In genomic region chr6:26031595-26032386, GRCh38 we compare ENCODE assay signal across 8 cellular contexts. TPM values are rescaled to one million over a fixed set of nuclear protein-coding genes. Genes with fewer than 3 reads are reported as not detected.
DNase-seq lines count a peak whose midpoint lies in the region; ATAC-seq and TF ChIP-seq lines count a peak whose summit lies in the region.

No MANE protein-coding gene starts in this region.

- intact Hi-C loops in Right ventricle myocardium inferior (cut with DNase I) = no loop called here

- H3K27ac Mint-ChIP-seq in osteocyte (ENCODE audit: unreplicated experiment) = peak overlapping the region; percentile 95

- peak overlapping the region; percentile 86 for H3K4me3 Mint-ChIP-seq in osteocyte (ENCODE audit: unreplicated experiment)

- no peaks in the 10 kb centered on the region for H3K36me3 Mint-ChIP-seq in osteocyte (ENCODE audit: unreplicated experiment)

- TF ChIP-seq CTCF in GM12873 (IDR thresholded peaks at IDR 0.05; ENCODE audit: insufficient read depth, low read depth, low read length, missing control alignments) = peak; percentile 34
- no peak for TF ChIP-seq CTCF in osteocyte (IDR thresholded peaks at IDR 0.05)

- no peaks in the 10 kb centered on the region for H3K27me3 Mint-ChIP-seq in osteocyte (ENCODE audit: unreplicated experiment)

- H3K9me3 Mint-ChIP-seq in osteocyte (ENCODE audit: unreplicated experiment) = no peaks in the 10 kb centered on the region

- DNase-seq in NCI-H1092 treated with DMSO at 0.1 percent for 48 hours (lab: John Stamatoyannopoulos, UW) (peak; percentile 97), Right ventricle myocardium inferior (ENCODE audit: missing footprints) (peak; percentile 77), osteocyte (ENCODE audit: extremely low spot score, unreplicated experiment) (peak; percentile 91), cortex of kidney (lab: John Stamatoyannopoulos, UW) (no peak)
- DNase-seq in activated naive CD8-positive, alpha-beta T cell treated with anti-CD3 and anti-CD28 coated beads, Interleukin-2, amount 50 U/mL, for 16 hours (ENCODE audit: low read depth, low spot score) = peak; percentile 67

- ATAC-seq in HG02678 (IDR thresholded peaks at IDR 0.05; ENCODE audit: unreplicated experiment) (peak; percentile 54), SK-N-SH treated with all-trans-retinoic acid at 6 μM for 48 hours (peak; percentile 74), Right ventricle myocardium inferior (peak; percentile 85)

- H3K4me1 Mint-ChIP-seq in osteocyte (ENCODE audit: unreplicated experiment) = peaks cover 48% of the 10 kb centered on the region

TF ChIP-seq in SK-N-SH treated with all-trans-retinoic acid at 6 μM for 48 hours, 23 proteins besides CTCF, POLR2A, EP300 and RAD21:
- TF ChIP-seq BACH2 (CRISPR knock-in tag; IDR thresholded peaks at IDR 0.05; ENCODE audit: borderline replicate concordance) (no peak), ESRRG (CRISPR knock-in tag; IDR thresholded peaks at IDR 0.05) (no peak), RARB (CRISPR knock-in tag; IDR thresholded peaks at IDR 0.05) (no peak), TOX (CRISPR knock-in tag; IDR thresholded peaks at IDR 0.05; ENCODE audit: borderline replicate concordance) (no peak), ZNF8 (CRISPR knock-in tag; IDR thresholded peaks at IDR 0.05) (0 out of 2 replicates have a peak, but pooled peaks have one; percentile 6), ZNF70 (CRISPR knock-in tag; IDR thresholded peaks at IDR 0.05) (no peak), GLIS3 (CRISPR knock-in tag; IDR thresholded peaks at IDR 0.05) (0 out of 2 replicates have a peak, but pooled peaks have one; percentile 80), ZC3H10 (CRISPR knock-in tag; IDR thresholded peaks at IDR 0.05) (no peak), ZNF565 (CRISPR knock-in tag; conservative IDR thresholded peaks at IDR 0.05; ENCODE audit: low read depth) (no peak), CSDC2 (CRISPR knock-in tag; IDR thresholded peaks at IDR 0.05) (no peak), ISL1 (CRISPR knock-in tag; IDR thresholded peaks at IDR 0.05) (no peak), PPARA (CRISPR knock-in tag; IDR thresholded peaks at IDR 0.05; ENCODE audit: borderline replicate concordance) (no peak), TCF4 (CRISPR knock-in tag; IDR thresholded peaks at IDR 0.05; ENCODE audit: borderline replicate concordance) (no peak)
- TF ChIP-seq, protein P1, sequence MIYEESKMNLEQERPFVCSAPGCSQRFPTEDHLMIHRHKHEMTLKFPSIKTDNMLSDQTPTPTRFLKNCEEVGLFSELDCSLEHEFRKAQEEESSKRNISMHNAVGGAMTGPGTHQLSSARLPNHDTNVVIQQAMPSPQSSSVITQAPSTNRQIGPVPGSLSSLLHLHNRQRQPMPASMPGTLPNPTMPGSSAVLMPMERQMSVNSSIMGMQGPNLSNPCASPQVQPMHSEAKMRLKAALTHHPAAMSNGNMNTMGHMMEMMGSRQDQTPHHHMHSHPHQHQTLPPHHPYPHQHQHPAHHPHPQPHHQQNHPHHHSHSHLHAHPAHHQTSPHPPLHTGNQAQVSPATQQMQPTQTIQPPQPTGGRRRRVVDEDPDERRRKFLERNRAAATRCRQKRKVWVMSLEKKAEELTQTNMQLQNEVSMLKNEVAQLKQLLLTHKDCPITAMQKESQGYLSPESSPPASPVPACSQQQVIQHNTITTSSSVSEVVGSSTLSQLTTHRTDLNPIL (CRISPR knock-in tag; IDR thresholded peaks at IDR 0.05; ENCODE audit: low read depth) = no peak
- TF ChIP-seq, protein P2, sequence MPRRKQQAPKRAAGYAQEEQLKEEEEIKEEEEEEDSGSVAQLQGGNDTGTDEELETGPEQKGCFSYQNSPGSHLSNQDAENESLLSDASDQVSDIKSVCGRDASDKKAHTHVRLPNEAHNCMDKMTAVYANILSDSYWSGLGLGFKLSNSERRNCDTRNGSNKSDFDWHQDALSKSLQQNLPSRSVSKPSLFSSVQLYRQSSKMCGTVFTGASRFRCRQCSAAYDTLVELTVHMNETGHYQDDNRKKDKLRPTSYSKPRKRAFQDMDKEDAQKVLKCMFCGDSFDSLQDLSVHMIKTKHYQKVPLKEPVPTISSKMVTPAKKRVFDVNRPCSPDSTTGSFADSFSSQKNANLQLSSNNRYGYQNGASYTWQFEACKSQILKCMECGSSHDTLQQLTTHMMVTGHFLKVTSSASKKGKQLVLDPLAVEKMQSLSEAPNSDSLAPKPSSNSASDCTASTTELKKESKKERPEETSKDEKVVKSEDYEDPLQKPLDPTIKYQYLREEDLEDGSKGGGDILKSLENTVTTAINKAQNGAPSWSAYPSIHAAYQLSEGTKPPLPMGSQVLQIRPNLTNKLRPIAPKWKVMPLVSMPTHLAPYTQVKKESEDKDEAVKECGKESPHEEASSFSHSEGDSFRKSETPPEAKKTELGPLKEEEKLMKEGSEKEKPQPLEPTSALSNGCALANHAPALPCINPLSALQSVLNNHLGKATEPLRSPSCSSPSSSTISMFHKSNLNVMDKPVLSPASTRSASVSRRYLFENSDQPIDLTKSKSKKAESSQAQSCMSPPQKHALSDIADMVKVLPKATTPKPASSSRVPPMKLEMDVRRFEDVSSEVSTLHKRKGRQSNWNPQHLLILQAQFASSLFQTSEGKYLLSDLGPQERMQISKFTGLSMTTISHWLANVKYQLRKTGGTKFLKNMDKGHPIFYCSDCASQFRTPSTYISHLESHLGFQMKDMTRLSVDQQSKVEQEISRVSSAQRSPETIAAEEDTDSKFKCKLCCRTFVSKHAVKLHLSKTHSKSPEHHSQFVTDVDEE (CRISPR knock-in tag; IDR thresholded peaks at IDR 0.05) = no peak

RNA-seq across cellular contexts. Expression of gene HFE, which starts 55.4 kb away (rescaled TPM):
- total RNA-seq in Right ventricle myocardium inferior (5.3 TPM), osteocyte (6.0 and 6.2 TPM in 2 replicates)
